ENCODE assay signal across 9 cellular contexts in the genomic region with DNA sequence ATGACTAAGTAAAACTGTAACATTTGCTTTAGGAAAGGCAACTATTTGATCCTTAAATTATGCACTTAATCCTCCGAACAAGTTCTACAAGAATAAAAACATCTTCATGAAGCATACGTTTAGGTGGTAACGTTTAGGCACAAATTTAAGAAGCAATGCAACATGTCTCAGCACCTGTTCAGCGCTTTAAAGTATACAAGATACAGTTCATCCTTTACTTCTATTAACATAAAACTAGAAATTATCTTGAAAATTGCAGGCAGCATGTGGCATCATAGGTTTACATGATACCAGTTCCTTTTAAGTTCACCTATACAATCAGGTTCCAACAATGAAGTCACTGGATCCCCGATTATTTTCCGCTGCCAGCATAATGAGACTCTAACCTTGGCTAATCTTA. TPM values are rescaled to one million over a fixed set of nuclear protein-coding genes. Genes with fewer than 3 reads are reported as not detected.
A peak's percentile ranks its signal among the peaks of the same experiment; 100 is the strongest.
DNase-seq lines count a peak whose midpoint lies in the region; TF ChIP-seq lines count a peak whose summit lies in the region.
"Had no signal": no experiment of that assay in that cellular context is flagged by ENCODE, and none has a peak within 500 bp of the region (broad histone marks: within the 10 kb centered on the region; RNA-seq: fewer than 3 reads in every experiment).

No MANE protein-coding gene starts in this region.

- H3K4me3 Mint-ChIP-seq in T-helper 2 cell treated with Interferon-gamma antibody and Interleukin-4, amounts not matched to agents 5 μg/mL and 100 μg/mL, for 36 hours, result peak overlapping the region; percentile 85
- H3K4me3 Mint-ChIP-seq in glutamatergic neuron (ENCODE audit: unreplicated experiment), result peak overlapping the region; percentile 91

- H3K36me3 ChIP-seq in SU-DHL-6 (ENCODE audit: low read length) (no peaks in the 10 kb centered on the region), skeletal muscle tissue (ENCODE audit: control insufficient read depth in 3 of 3, insufficient read depth in 3 of 3, low read length in 3 of 3) (no peaks in the 10 kb centered on the region)

- H3K27ac ChIP-seq in SU-DHL-6 (ENCODE audit: low read depth, low read length), result no peak overlapping the region
- H3K27ac ChIP-seq in skeletal muscle tissue (ENCODE audit: low read depth, low read length), result no peak overlapping the region

- H3K4me3 ChIP-seq in SU-DHL-6 (ENCODE audit: insufficient read depth, low read length, poor library complexity, severe bottlenecking), result peak overlapping the region; percentile 68
- peak overlapping the region in 2 of 3 donors; percentile 14 to 92 for H3K4me3 ChIP-seq in skeletal muscle tissue (ENCODE audit: low read length in 3 of 3)

- H3K79me2 ChIP-seq in SU-DHL-6 (ENCODE audit: insufficient read depth, low read length), result peaks cover 24% of the 10 kb centered on the region

- no peak for DNase-seq in T-helper 2 cell treated with Interferon-gamma antibody and Interleukin-4, amounts not matched to agents 5 μg/mL and 100 μg/mL, for 36 hours (ENCODE audit: low spot score)
- DNase-seq in T-helper 2 cell, result no peak
- no peak for DNase-seq in glutamatergic neuron
- DNase-seq in amniotic stem cell (lab: John Stamatoyannopoulos, UW), result no peak
- no peak for DNase-seq in AG20443 (ENCODE audit: low spot score)
- DNase-seq in NCI-H128 (lab: John Stamatoyannopoulos, UW; ENCODE audit: unreplicated experiment), result no peak
- DNase-seq: COR-L47 had no signal

- no peaks in the 10 kb centered on the region for H4K20me1 ChIP-seq in SU-DHL-6 (ENCODE audit: low read depth, low read length)

- TF ChIP-seq CTCF in SU-DHL-6 (IDR thresholded peaks at IDR 0.05; ENCODE audit: insufficient read depth, low read length, poor library complexity, severe bottlenecking) (no peak), glutamatergic neuron (IDR thresholded peaks at IDR 0.05; ENCODE audit: partially characterized antibody, unreplicated experiment) (no peak)

- H3K9ac ChIP-seq in SU-DHL-6 (ENCODE audit: low read length) (peak overlapping the region; percentile 71), skeletal muscle tissue (ENCODE audit: low read depth in 1 of 3, low read length in 3 of 3) (no peak overlapping the region)

- H2AFZ ChIP-seq in SU-DHL-6 (ENCODE audit: low read depth, low read length, severe bottlenecking), result no peak overlapping the region

- H3K9me3 Mint-ChIP-seq in T-helper 2 cell treated with Interferon-gamma antibody and Interleukin-4, amounts not matched to agents 5 μg/mL and 100 μg/mL, for 36 hours, result no peaks in the 10 kb centered on the region
- H3K9me3 Mint-ChIP-seq in glutamatergic neuron (ENCODE audit: unreplicated experiment), result peaks cover 6% of the 10 kb centered on the region

- H3K27me3 ChIP-seq in SU-DHL-6 (ENCODE audit: low read length) (no peaks in the 10 kb centered on the region), skeletal muscle tissue (ENCODE audit: control insufficient read depth in 3 of 3, insufficient read depth in 3 of 3, low read length in 3 of 3) (no peaks in the 10 kb centered on the region)

- no peak overlapping the region for H3K27ac Mint-ChIP-seq in T-helper 2 cell treated with Interferon-gamma antibody and Interleukin-4, amounts not matched to agents 5 μg/mL and 100 μg/mL, for 36 hours
- H3K27ac Mint-ChIP-seq in glutamatergic neuron (ENCODE audit: unreplicated experiment), result no peak overlapping the region

- peaks cover 17% of the 10 kb centered on the region for H3K4me1 Mint-ChIP-seq in T-helper 2 cell treated with Interferon-gamma antibody and Interleukin-4, amounts not matched to agents 5 μg/mL and 100 μg/mL, for 36 hours (ENCODE audit: low read depth)
- peaks cover 5% of the 10 kb centered on the region for H3K4me1 Mint-ChIP-seq in glutamatergic neuron (ENCODE audit: low read depth, unreplicated experiment)

- H3K4me2 ChIP-seq in SU-DHL-6 (ENCODE audit: low read depth, low read length, poor library complexity, severe bottlenecking), result peak overlapping the region; percentile 87

- peaks cover 4% of the 10 kb centered on the region for H3K27me3 Mint-ChIP-seq in T-helper 2 cell treated with Interferon-gamma antibody and Interleukin-4, amounts not matched to agents 5 μg/mL and 100 μg/mL, for 36 hours (ENCODE audit: low read depth)
- peaks cover 5% of the 10 kb centered on the region for H3K27me3 Mint-ChIP-seq in glutamatergic neuron (ENCODE audit: unreplicated experiment)

- H3K9me3 ChIP-seq in SU-DHL-6 (ENCODE audit: insufficient read depth, low read length) (no peaks in the 10 kb centered on the region), skeletal muscle tissue (ENCODE audit: control insufficient read depth in 3 of 3, low read length in 3 of 3) (no peaks in the 10 kb centered on the region)

- no peaks in the 10 kb centered on the region; the same call in 1 of the 2 replicates for H3F3A ChIP-seq in SU-DHL-6 (ENCODE audit: insufficient read depth)

- H3K36me3 Mint-ChIP-seq in T-helper 2 cell treated with Interferon-gamma antibody and Interleukin-4, amounts not matched to agents 5 μg/mL and 100 μg/mL, for 36 hours (ENCODE audit: low read depth), result peaks cover 6% of the 10 kb centered on the region
- H3K36me3 Mint-ChIP-seq in glutamatergic neuron (ENCODE audit: unreplicated experiment), result no peaks in the 10 kb centered on the region

- peaks cover 7 to 17% (median 8%) of the 10 kb centered on the region in 3 donors for H3K4me1 ChIP-seq in skeletal muscle tissue (ENCODE audit: control insufficient read depth in 3 of 3, insufficient read depth in 3 of 3, low read length in 3 of 3)

- H3K9me2 ChIP-seq in SU-DHL-6 (replicated peaks; ENCODE audit: insufficient read depth, low read length), result no peaks in the 10 kb centered on the region

RNA-seq across cellular contexts. Expression of gene PLA2G12A, which starts 1.5 kb away (rescaled TPM):
- 16.4 TPM for total RNA-seq in glutamatergic neuron (ENCODE audit: unreplicated experiment)
- total RNA-seq in skeletal muscle tissue, result 5.2 TPM

RNA-seq across cellular contexts. Expression of gene CASP6, which starts 25.1 kb away (rescaled TPM):
- total RNA-seq in glutamatergic neuron (ENCODE audit: unreplicated experiment), result 15.0 TPM
- total RNA-seq in skeletal muscle tissue, result 14.6 TPM
